29 cellular contexts compared by ENCODE assay signal in genomic region chr12:130830246-130830551, GRCh38. TPM values are rescaled to one million over a fixed set of nuclear protein-coding genes. Genes with fewer than 3 reads are reported as not detected.
A peak's percentile ranks its signal among the peaks of the same experiment; 100 is the strongest.
DNase-seq lines count a peak whose midpoint lies in the region; ATAC-seq and TF ChIP-seq lines count a peak whose summit lies in the region.
"Had no signal": no experiment of that assay in that cellular context is flagged by ENCODE, and none has a peak within 500 bp of the region (broad histone marks: within the 10 kb centered on the region; RNA-seq: fewer than 3 reads in every experiment).

No MANE protein-coding gene starts in this region.

- H3K36me3 Mint-ChIP-seq in activated CD4-positive, alpha-beta T cell treated with anti-CD3 and anti-CD28 coated beads, Interleukin-2, amount 10 ng/mL, durations not matched to agents 24 days and 14 days (ENCODE audit: low read depth): peaks cover 9% of the 10 kb centered on the region
- H3K36me3 Mint-ChIP-seq in activated CD4-positive, alpha-beta T cell treated with anti-CD3 and anti-CD28 coated beads, Interleukin-2, amount 10 ng/mL, durations not matched to agents 7 days and 5 days (ENCODE audit: low read depth): peaks cover 11% of the 10 kb centered on the region
- H3K36me3 Mint-ChIP-seq in WTC11: peaks cover 10% of the 10 kb centered on the region
- no peaks in the 10 kb centered on the region for H3K36me3 Mint-ChIP-seq in natural killer cell
- H3K36me3 Mint-ChIP-seq: activated naive CD8-positive, alpha-beta T cell; IgD-negative memory B cell had no signal

- H3K4me3 Mint-ChIP-seq in activated CD4-positive, alpha-beta T cell treated with anti-CD3 and anti-CD28 coated beads, Interleukin-2, amount 10 ng/mL, durations not matched to agents 24 days and 14 days: no peak overlapping the region
- H3K4me3 Mint-ChIP-seq in activated CD4-positive, alpha-beta T cell treated with anti-CD3 and anti-CD28 coated beads, Interleukin-2, amount 10 ng/mL, durations not matched to agents 7 days and 5 days: no peak overlapping the region
- no peak overlapping the region for H3K4me3 Mint-ChIP-seq in WTC11
- H3K4me3 Mint-ChIP-seq in natural killer cell: no peak overlapping the region
- H3K4me3 Mint-ChIP-seq: activated naive CD8-positive, alpha-beta T cell; CD4-positive, alpha-beta memory T cell; IgD-negative memory B cell had no signal

- H2BK120ac ChIP-seq in mesenchymal stem cell (ENCODE audit: low read depth, low read length): no peak overlapping the region

- H3K9ac ChIP-seq in mesenchymal stem cell (ENCODE audit: low read length): no peak overlapping the region

- no peaks in the 10 kb centered on the region for H3K27me3 ChIP-seq in mesenchymal stem cell (ENCODE audit: control insufficient read depth in 1 of 2, insufficient read depth in 1 of 2, low read length in 2 of 2)
- H3K27me3 ChIP-seq in H7 (ENCODE audit: control insufficient read depth, insufficient read depth, low read length): no peaks in the 10 kb centered on the region
- H3K27me3 ChIP-seq: esophagus muscularis mucosa, foreskin keratinocyte, heart right ventricle, suprapubic skin had no signal

- no peaks in the 10 kb centered on the region for H3K9me3 ChIP-seq in mesenchymal stem cell (ENCODE audit: control insufficient read depth, low read length)
- H3K9me3 ChIP-seq: esophagus muscularis mucosa, heart right ventricle, neutrophil, prostate gland, suprapubic skin had no signal

- H3K23ac ChIP-seq in mesenchymal stem cell (ENCODE audit: low read length in 2 of 2): no peak overlapping the region

- ATAC-seq in WTC11: no peak
- ATAC-seq in natural killer cell: no peak
- ATAC-seq: foreskin keratinocyte, Panc1 had no signal

- peaks cover 19% of the 10 kb centered on the region for H3K4me1 Mint-ChIP-seq in activated CD4-positive, alpha-beta T cell treated with anti-CD3 and anti-CD28 coated beads, Interleukin-2, amount 10 ng/mL, durations not matched to agents 24 days and 14 days
- peaks cover 28% of the 10 kb centered on the region for H3K4me1 Mint-ChIP-seq in activated CD4-positive, alpha-beta T cell treated with anti-CD3 and anti-CD28 coated beads, Interleukin-2, amount 10 ng/mL, durations not matched to agents 7 days and 5 days
- H3K4me1 Mint-ChIP-seq in WTC11 (peaks cover 63% of the 10 kb centered on the region), natural killer cell (peaks cover 12 to 13% of the 10 kb centered on the region in 2 donors)

- H3K9me3 Mint-ChIP-seq in activated CD4-positive, alpha-beta T cell treated with anti-CD3 and anti-CD28 coated beads, Interleukin-2, amount 10 ng/mL, durations not matched to agents 24 days and 14 days: no peaks in the 10 kb centered on the region
- H3K9me3 Mint-ChIP-seq in activated CD4-positive, alpha-beta T cell treated with anti-CD3 and anti-CD28 coated beads, Interleukin-2, amount 10 ng/mL, durations not matched to agents 7 days and 5 days: no peaks in the 10 kb centered on the region
- H3K9me3 Mint-ChIP-seq in WTC11 (no peaks in the 10 kb centered on the region), natural killer cell (no peaks in the 10 kb centered on the region)
- H3K9me3 Mint-ChIP-seq: IgD-negative memory B cell had no signal

- H4K8ac ChIP-seq in mesenchymal stem cell (ENCODE audit: low read length): no peak overlapping the region

- H2AK5ac ChIP-seq in mesenchymal stem cell (ENCODE audit: low read length, severe bottlenecking): no peak overlapping the region

- TF ChIP-seq CTCF in WTC11 (IDR thresholded peaks at IDR 0.05) (no peak), natural killer cell (IDR thresholded peaks at IDR 0.05) (no peak)

- no peak overlapping the region for H3K27ac ChIP-seq in mesenchymal stem cell (ENCODE audit: low read length, poor library complexity, severe bottlenecking)
- H3K27ac ChIP-seq: 22Rv1, esophagus muscularis mucosa, foreskin keratinocyte, heart right ventricle, neutrophil, prostate gland, suprapubic skin had no signal

- H3K27ac Mint-ChIP-seq in activated CD4-positive, alpha-beta T cell treated with anti-CD3 and anti-CD28 coated beads, Interleukin-2, amount 10 ng/mL, durations not matched to agents 24 days and 14 days: peak overlapping the region; percentile 26
- H3K27ac Mint-ChIP-seq in activated CD4-positive, alpha-beta T cell treated with anti-CD3 and anti-CD28 coated beads, Interleukin-2, amount 10 ng/mL, durations not matched to agents 7 days and 5 days: no peak overlapping the region
- peak overlapping the region; percentile 51; the same call in 1 of the 2 replicates for H3K27ac Mint-ChIP-seq in WTC11
- no peak overlapping the region for H3K27ac Mint-ChIP-seq in natural killer cell
- H3K27ac Mint-ChIP-seq: activated naive CD8-positive, alpha-beta T cell; IgD-negative memory B cell had no signal

- H4K91ac ChIP-seq in mesenchymal stem cell (ENCODE audit: low read length): no peak overlapping the region

- peak overlapping the region; percentile 15 for H3K4me2 ChIP-seq in mesenchymal stem cell (ENCODE audit: low read length, poor library complexity, severe bottlenecking)

- H3K79me1 ChIP-seq in mesenchymal stem cell (replicated peaks; ENCODE audit: low read length, poor library complexity, severe bottlenecking): peaks cover 22% of the 10 kb centered on the region

- peak overlapping the region in 1 of 2 experiments; percentile 53 for H3K14ac ChIP-seq in mesenchymal stem cell (ENCODE audit: low read length in 2 of 2)

- no peaks in the 10 kb centered on the region for H3K27me3 Mint-ChIP-seq in activated CD4-positive, alpha-beta T cell treated with anti-CD3 and anti-CD28 coated beads, Interleukin-2, amount 10 ng/mL, durations not matched to agents 24 days and 14 days
- no peaks in the 10 kb centered on the region for H3K27me3 Mint-ChIP-seq in activated CD4-positive, alpha-beta T cell treated with anti-CD3 and anti-CD28 coated beads, Interleukin-2, amount 10 ng/mL, durations not matched to agents 7 days and 5 days
- H3K27me3 Mint-ChIP-seq in WTC11 (ENCODE audit: low read depth) (no peaks in the 10 kb centered on the region), natural killer cell (ENCODE audit: low read depth in 2 of 2) (no peaks in the 10 kb centered on the region)
- H3K27me3 Mint-ChIP-seq: activated naive CD8-positive, alpha-beta T cell; CD4-positive, alpha-beta memory T cell; IgD-negative memory B cell had no signal

- H3K4me1 ChIP-seq in mesenchymal stem cell (ENCODE audit: control insufficient read depth, insufficient read depth, low read depth, low read length): peaks cover 35% of the 10 kb centered on the region
- H3K4me1 ChIP-seq: foreskin keratinocyte, prostate gland had no signal

- H3K18ac ChIP-seq in mesenchymal stem cell (ENCODE audit: low read depth in 1 of 2, low read length in 2 of 2): peak overlapping the region in 1 of 2 experiments; percentile 54

- H3K4ac ChIP-seq in mesenchymal stem cell (ENCODE audit: low read depth in 1 of 2, low read length in 2 of 2): no peak overlapping the region

- H3K36me3 ChIP-seq in mesenchymal stem cell (ENCODE audit: control insufficient read depth in 1 of 2, insufficient read depth in 2 of 2, low read depth in 1 of 2, low read length in 2 of 2) (peaks cover 7 to 11% of the 10 kb centered on the region in 2 experiments), H7 (replicated peaks; ENCODE audit: control insufficient read depth, insufficient read depth, low read length) (no peaks in the 10 kb centered on the region)
- H3K36me3 ChIP-seq: neutrophil, prostate gland, suprapubic skin had no signal

- H2BK15ac ChIP-seq in mesenchymal stem cell (ENCODE audit: low read depth, poor library complexity, severe bottlenecking): no peak overlapping the region

- 90% methylated on average over 14 of the region's 14 CpGs for WGBS in mesenchymal stem cell

- H2BK12ac ChIP-seq in mesenchymal stem cell (ENCODE audit: low read length in 2 of 2): no peak overlapping the region

- H3K4me3 ChIP-seq in mesenchymal stem cell (ENCODE audit: insufficient read depth in 1 of 2, low read depth in 1 of 2, low read length in 2 of 2) (no peak overlapping the region), H7 (ENCODE audit: insufficient read depth, low read depth, low read length) (no peak overlapping the region)
- H3K4me3 ChIP-seq: esophagus muscularis mucosa, heart right ventricle, lung, prostate gland, suprapubic skin had no signal

- POLR2A ChIA-PET in activated CD4-positive, alpha-beta T cell treated with anti-CD3 and anti-CD28 coated beads, Interleukin-2, amount 10 ng/mL, durations not matched to agents 7 days and 5 days (lab: Charles Lee): no interaction called here
- POLR2A ChIA-PET in WTC11 (lab: Charles Lee): interaction anchor here (1.0 kb wide), 1 partner anchor 40 kb away, joined by 3 read pairs; no protein-coding TSS in a partner anchor

- CTCF ChIA-PET in activated CD4-positive, alpha-beta T cell treated with anti-CD3 and anti-CD28 coated beads, Interleukin-2, amount 10 ng/mL, durations not matched to agents 7 days and 5 days (lab: Charles Lee): no interaction called here
- CTCF ChIA-PET in WTC11 (lab: Charles Lee): interaction anchor here (0.6 to 6.2 kb wide), 3 partner anchors 17 to 256 kb away, joined by 3 to 36 read pairs (median 3); no protein-coding TSS in a partner anchor

- no peak for DNase-seq in activated CD4-positive, alpha-beta T cell treated with anti-CD3 and anti-CD28 coated beads, Interleukin-2, amount 10 ng/mL, durations not matched to agents 24 days and 14 days
- DNase-seq in activated CD4-positive, alpha-beta T cell treated with anti-CD3 and anti-CD28 coated beads, Interleukin-2, amount 10 ng/mL, durations not matched to agents 7 days and 5 days: no peak
- DNase-seq in WTC11 (ENCODE audit: low spot score) (no peak), mesenchymal stem cell (no peak), H7 (no peak), natural killer cell (no peak), SIG-M5 (lab: John Stamatoyannopoulos, UW) (no peak)
- DNase-seq in activated T-cell treated with anti-CD3 and anti-CD28 coated beads, Interleukin-2, amount 50 U/mL, for 48 hours: no peak
- DNase-seq: anterior cingulate cortex; caudate nucleus; CD4-positive, alpha-beta memory T cell; foreskin keratinocyte; heart right ventricle; NCI-H1105 treated with DMSO at 0.1 percent for 48 hours; NCI-H524 treated with DMSO at 0.1 percent for 48 hours; NK-92 treated with Interleukin-12 subunit alpha and Interleukin-12 subunit beta, amount 100 ng/mL, for 24 hours; SHP77 treated with DMSO at 0.1 percent for 48 hours; stimulated activated CD4-positive, alpha-beta T cell treated with anti-CD3 and anti-CD28 coated beads, Interleukin-15, amount 100 ng/mL, for 24 hours; stimulated activated naive CD4-positive, alpha-beta T cell; T1000 had no signal

- H2BK5ac ChIP-seq in mesenchymal stem cell (ENCODE audit: low read depth, low read length, poor library complexity, severe bottlenecking): no peak overlapping the region

- intact Hi-C loops in activated CD4-positive, alpha-beta T cell treated with anti-CD3 and anti-CD28 coated beads, Interleukin-2, amount 10 ng/mL, durations not matched to agents 24 days and 14 days (cut with micrococcal nuclease): no loop called here
- intact Hi-C loops in natural killer cell (cut with micrococcal nuclease): no loop called here

- no peak overlapping the region for H2AFZ ChIP-seq in mesenchymal stem cell (ENCODE audit: low read depth, low read length)

RNA-seq across cellular contexts. Expression of gene STX2, which starts 8.9 kb away (rescaled TPM):
- total RNA-seq in activated CD4-positive, alpha-beta T cell treated with anti-CD3 and anti-CD28 coated beads, Interleukin-2, amount 10 ng/mL, durations not matched to agents 24 days and 14 days: 18.2 and 19.2 TPM in 2 replicates
- 10 to 100 TPM; 23.2 to 25.5 TPM for total RNA-seq in activated CD4-positive, alpha-beta T cell treated with anti-CD3 and anti-CD28 coated beads, Interleukin-2, amount 10 ng/mL, durations not matched to agents 7 days and 5 days
- total RNA-seq in WTC11 (2021) (21.1 to 23.2 TPM (median 22.7 TPM) in 3 replicates), natural killer cell (10 to 100 TPM in 2 of 3 donors, 1 to 10 TPM in 1; 7.9 to 14.4 (median 14.1) TPM)
- 45.7 TPM for polyA plus RNA-seq in mesenchymal stem cell (2013, experiment 1 of 2)
- 44.7 TPM for polyA plus RNA-seq in mesenchymal stem cell (2013, experiment 2 of 2)
- 19.3 and 24.9 TPM in 2 replicates for total RNA-seq in H7 (2014; rRNA removed; shearing (Covaris generic))

RNA-seq across cellular contexts. Expression of gene RAN, which starts 41.7 kb away (rescaled TPM):
- 2,022 and 2,040 TPM in 2 replicates for total RNA-seq in activated CD4-positive, alpha-beta T cell treated with anti-CD3 and anti-CD28 coated beads, Interleukin-2, amount 10 ng/mL, durations not matched to agents 24 days and 14 days
- total RNA-seq in activated CD4-positive, alpha-beta T cell treated with anti-CD3 and anti-CD28 coated beads, Interleukin-2, amount 10 ng/mL, durations not matched to agents 7 days and 5 days: 1,000 to 10,000 TPM; 1,033 to 1,124 TPM
- total RNA-seq in WTC11 (2021): 1,744 to 1,783 TPM (median 1,745 TPM) in 3 replicates
- 308 TPM for polyA plus RNA-seq in mesenchymal stem cell (2013, experiment 1 of 2)
- polyA plus RNA-seq in mesenchymal stem cell (2013, experiment 2 of 2): 307 TPM
- 1,191 and 1,396 TPM in 2 replicates for total RNA-seq in H7 (2014; rRNA removed; shearing (Covaris generic))
- total RNA-seq in natural killer cell: 100 to 1,000 TPM; 244 to 264 (median 247) TPM

Comparison
In these comparisons a context has a peak if more than half of its experiments do, and no peak if none do; other contexts are left out.
1. H3K27ac Mint-ChIP-seq: peak in activated CD4-positive, alpha-beta T cell treated with anti-CD3 and anti-CD28 coated beads, Interleukin-2, amount 10 ng/mL, durations not matched to agents 24 days and 14 days (single experiment) and WTC11 (single experiment); none in activated CD4-positive, alpha-beta T cell treated with anti-CD3 and anti-CD28 coated beads, Interleukin-2, amount 10 ng/mL, durations not matched to agents 7 days and 5 days (single experiment) and natural killer cell (0 of 2).